ENCODE assay signal across 8 cellular contexts in genomic region chr16:88561485-88562369, GRCh38. TPM values are rescaled to one million over a fixed set of nuclear protein-coding genes. Genes with fewer than 3 reads are reported as not detected.
DNase-seq lines count a peak whose midpoint lies in the region; ATAC-seq and TF ChIP-seq lines count a peak whose summit lies in the region.

No MANE protein-coding gene starts in this region.

- no peaks in the 10 kb centered on the region for H3K9me3 ChIP-seq in upper lobe of left lung

- TF ChIP-seq CTCF in upper lobe of left lung (IDR thresholded peaks at IDR 0.05): peak; percentile 47 to 68 (median 62)

- peak overlapping the region in 2 of 4 donors; percentile 23 to 29 for H3K4me3 ChIP-seq in upper lobe of left lung

- peak; percentile 51 for ATAC-seq in Right ventricle myocardium inferior
- ATAC-seq in upper lobe of left lung (ENCODE audit: low FRiP score in 2 of 2): peak; percentile 78 to 86
- no peak for ATAC-seq in GM21619 (IDR thresholded peaks at IDR 0.05; ENCODE audit: unreplicated experiment)

- DNase-seq in Right ventricle myocardium inferior (ENCODE audit: missing footprints): peak; percentile 76
- DNase-seq in cardiac septum (ENCODE audit: low spot score): no peak
- DNase-seq in NCI-H82 treated with DMSO at 0.1 percent for 48 hours (lab: John Stamatoyannopoulos, UW; ENCODE audit: unreplicated experiment): peak; percentile 5
- DNase-seq in activated T-cell treated with anti-CD3 and anti-CD28 coated beads, Interleukin-2, amount 50 U/mL, for 48 hours: peak; percentile 58 to 63
- DNase-seq in fibroblast of peridontal ligament (ENCODE audit: extremely low read depth): peak; percentile 68
- peak in 42 of 56 donors; percentile 4 to 72 (median 24) for DNase-seq in nucleus accumbens (lab: John Stamatoyannopoulos, UW)
- DNase-seq in upper lobe of left lung: peak in 1 of 2 donors; percentile 38

- no peak overlapping the region for H3K27ac ChIP-seq in upper lobe of left lung

- peaks cover 8 to 10% (median 9%) of the 10 kb centered on the region in 4 donors for H3K4me1 ChIP-seq in upper lobe of left lung

- intact Hi-C loops in Right ventricle myocardium inferior (cut with DNase I) (loop anchor here (2.0 kb wide), 1 partner anchor 119 kb away; no protein-coding TSS in a partner anchor), cardiac septum (cut with DNase I) (loop anchor here (2.0 to 10.0 kb wide), 2 partner anchors 119 to 797 kb away; partner anchors contain the start of gene KLHDC4)

- peaks cover 0 to 4% (median 0%) of the 10 kb centered on the region in 4 donors for H3K27me3 ChIP-seq in upper lobe of left lung

- WGBS in upper lobe of left lung, 2 donors: 29 to 42% methylated on average over 17 to 24 of the region's 25 CpGs

- no peak for TF ChIP-seq EP300 in upper lobe of left lung (IDR thresholded peaks at IDR 0.05)

- H3K36me3 ChIP-seq in upper lobe of left lung: no peaks in the 10 kb centered on the region

- no peak for TF ChIP-seq POLR2A in upper lobe of left lung (IDR thresholded peaks at IDR 0.05)

RNA-seq across cellular contexts. Expression of gene ZC3H18, which starts 8.5 kb away (rescaled TPM):
- total RNA-seq in Right ventricle myocardium inferior (23.9 TPM), cardiac septum (20.6 TPM), upper lobe of left lung (10 to 100 TPM; 22.0 to 74.4 (median 45.5) TPM)
